33 cellular contexts compared by ENCODE assay signal in genomic region chr7:110797656-110798055, GRCh38.
"Had no signal": no experiment of that assay in that cellular context is flagged by ENCODE, and none has a peak within 500 bp of the region (broad histone marks: within the 10 kb centered on the region; RNA-seq: fewer than 3 reads in every experiment).

No MANE protein-coding gene starts in this region.

- FAIRE-seq: astrocyte, TTC549 had no signal

- H3K4me1 ChIP-seq: adrenal gland, body of pancreas, breast epithelium had no signal

- H3K36me3 ChIP-seq: adrenal gland, brain microvascular endothelial cell, breast epithelium had no signal

- H3K9me3 ChIP-seq: adrenal gland, body of pancreas, breast epithelium had no signal

- H3K27me3 ChIP-seq: adrenal gland, body of pancreas, brain microvascular endothelial cell, breast epithelium had no signal

- H3K27ac ChIP-seq: adrenal gland, body of pancreas, brain microvascular endothelial cell, breast epithelium, VCaP had no signal

- DNase-seq: activated B cell treated with CpG ODN at 0.5 μM for 24 hours; activated CD4-positive, alpha-beta memory T cell treated with anti-CD3 and anti-CD28 coated beads for 36 hours; activated CD4-positive, alpha-beta T cell treated with anti-CD3 and anti-CD28 coated beads for 4 hours; activated CD4-positive, alpha-beta T cell treated with anti-CD3 and anti-CD28 coated beads, Interleukin-2, amount 10 ng/mL, durations not matched to agents 24 days and 14 days; activated CD4-positive, alpha-beta T cell treated with anti-CD3 and anti-CD28 coated beads, Interleukin-2, amount 50 U/mL, for 1 hour; activated CD4-positive, alpha-beta T cell treated with anti-CD3 and anti-CD28 coated beads, Interleukin-2, amount 50 U/mL, for 4 hours; activated CD4-positive, CD25-positive, alpha-beta regulatory T cell treated with anti-CD3 and anti-CD28 coated beads, Interleukin-2, amount 50 U/mL, for 72 hours; activated CD8-positive, alpha-beta memory T cell treated with anti-CD3 and anti-CD28 coated beads, Interleukin-2, amount 50 U/mL, for 4 hours; activated CD8-positive, alpha-beta T cell treated with anti-CD3 and anti-CD28 coated beads for 36 hours; activated effector memory CD4-positive, alpha-beta T cell treated with anti-CD3 and anti-CD28 coated beads, Interleukin-2, amount 50 U/mL, for 16 hours; activated gamma-delta T cell treated with Interleukin-2 at 50 U/mL for 16 hours; activated naive CD4-positive, alpha-beta T cell; activated naive CD4-positive, alpha-beta T cell treated with anti-CD3 and anti-CD28 coated beads for 36 hours; activated naive CD4-positive, alpha-beta T cell treated with anti-CD3 and anti-CD28 coated beads, Interleukin-2, amount 50 U/mL, for 16 hours; activated naive CD8-positive, alpha-beta T cell treated with anti-CD3 and anti-CD28 coated beads for 36 hours; activated T-cell treated with anti-CD3 and anti-CD28 coated beads for 4 hours; activated T-cell treated with anti-CD3 and anti-CD28 coated beads, Interleukin-2, amount 50 U/mL, for 1 hour; activated T-cell treated with anti-CD3 and anti-CD28 coated beads, Interleukin-2, amount 50 U/mL, for 4 hours; activated T-cell treated with anti-CD3 and anti-CD28 coated beads, Interleukin-2, amount 50 U/mL, for 72 hours; adrenal gland; amniotic stem cell; aorta; body of pancreas; brain microvascular endothelial cell; central memory CD4-positive, alpha-beta T cell; T-helper 2 cell; T-helper 9 cell had no signal

- ATAC-seq: activated CD8-positive, alpha-beta T cell treated with anti-CD3 and anti-CD28 coated beads for 36 hours; activated naive CD4-positive, alpha-beta T cell treated with anti-CD3 and anti-CD28 coated beads, Interleukin-2, amount 50 U/mL, for 72 hours; activated T-cell treated with anti-CD3 and anti-CD28 coated beads, Interleukin-2, amount 50 U/mL, for 4 hours; activated T-cell treated with anti-CD3 and anti-CD28 coated beads, Interleukin-2, amount 50 U/mL, for 72 hours; activated T-helper 17 cell treated with anti-CD3 and anti-CD28 coated beads, Interleukin-2, amount 50 U/mL, for 72 hours; body of pancreas had no signal

- H3K4me3 ChIP-seq: adrenal gland, body of pancreas, breast epithelium had no signal
